ENCODE assay signal across 11 cellular contexts in the genomic region with DNA sequence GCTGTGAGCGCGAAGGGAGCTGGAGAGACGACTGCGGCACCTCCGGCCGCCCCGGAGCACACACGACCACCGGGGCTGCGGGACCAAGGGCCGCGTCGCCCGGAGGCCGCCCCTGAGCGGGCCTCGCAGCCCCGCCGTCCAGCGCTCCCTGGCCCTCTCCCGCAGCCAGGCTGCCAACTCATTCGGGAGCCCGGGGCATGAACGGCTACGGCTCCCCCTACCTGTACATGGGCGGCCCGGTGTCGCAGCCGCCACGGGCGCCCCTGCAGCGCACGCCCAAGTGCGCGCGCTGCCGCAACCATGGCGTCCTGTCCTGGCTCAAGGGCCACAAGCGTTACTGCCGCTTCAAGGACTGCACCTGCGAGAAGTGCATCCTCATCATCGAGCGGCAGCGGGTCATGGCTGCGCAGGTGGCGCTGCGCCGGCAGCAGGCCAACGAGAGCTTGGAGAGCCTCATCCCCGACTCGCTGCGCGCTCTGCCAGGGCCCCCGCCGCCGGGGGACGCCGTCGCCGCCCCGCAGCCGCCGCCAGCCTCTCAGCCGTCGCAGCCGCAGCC. TPM values are rescaled to one million over a fixed set of nuclear protein-coding genes. Genes with fewer than 3 reads are reported as not detected.
A peak's percentile ranks its signal among the peaks of the same experiment; 100 is the strongest.
DNase-seq lines count a peak whose midpoint lies in the region; ATAC-seq and TF ChIP-seq lines count a peak whose summit lies in the region.
"Had no signal": no experiment of that assay in that cellular context is flagged by ENCODE, and none has a peak within 500 bp of the region (broad histone marks: within the 10 kb centered on the region; RNA-seq: fewer than 3 reads in every experiment).

No MANE protein-coding gene starts in this region.

- no peaks in the 10 kb centered on the region for H3K4me1 ChIP-seq in SK-N-SH (ENCODE audit: control insufficient read depth in 1 of 2, insufficient read depth in 2 of 2, low read depth in 1 of 2, low read length in 1 of 2)
- peaks cover 4 to 14% (median 4%) of the 10 kb centered on the region in 3 donors for H3K4me1 ChIP-seq in skeletal muscle tissue (ENCODE audit: control insufficient read depth in 3 of 3, insufficient read depth in 3 of 3, low read length in 3 of 3)

- peak; percentile 31 for DNase-seq in SK-N-SH
- DNase-seq in NCI-H510A (lab: John Stamatoyannopoulos, UW), result peak; percentile 44
- DNase-seq in glutamatergic neuron, result peak; percentile 53
- DNase-seq in posterior cingulate gyrus, result no peak
- no peak for DNase-seq in SHP77 treated with DMSO at 0.1 percent for 48 hours (lab: John Stamatoyannopoulos, UW)
- DNase-seq: effector CD8-positive, alpha-beta T cell; SIG-M5 had no signal

- TF ChIP-seq EP300 in SK-N-SH (IDR thresholded peaks at IDR 0.05; ENCODE audit: borderline replicate concordance in 1 of 2, low read depth in 1 of 2, low read length in 1 of 2), result no peak

- ATAC-seq in SK-N-SH treated with all-trans-retinoic acid at 6 μM for 48 hours, result no peak
- no peak for ATAC-seq in HG03095 (IDR thresholded peaks at IDR 0.05; ENCODE audit: unreplicated experiment)

- H3K27ac ChIP-seq in SK-N-SH (ENCODE audit: low read depth in 2 of 2, low read length in 1 of 2) (no peak overlapping the region), skeletal muscle tissue (ENCODE audit: low read depth, low read length) (peak overlapping the region; percentile 62)
- H3K27ac ChIP-seq: vagina had no signal

- CTCF ChIA-PET in SK-N-SH (lab: Yijun Ruan, JAX), result interaction anchor here (1.1 to 1.8 kb wide), 2 partner anchors 10 to 32 kb away, joined by 3 to 4 read pairs; no protein-coding TSS in a partner anchor

- peaks cover 53% of the 10 kb centered on the region for H3K27me3 Mint-ChIP-seq in glutamatergic neuron (ENCODE audit: unreplicated experiment)

- H3K27me3 ChIP-seq in SK-N-SH (ENCODE audit: insufficient read depth), result peaks cover 86% of the 10 kb centered on the region
- peaks cover 69 to 72% (median 70%) of the 10 kb centered on the region in 3 donors for H3K27me3 ChIP-seq in skeletal muscle tissue (ENCODE audit: control insufficient read depth in 3 of 3, insufficient read depth in 3 of 3, low read length in 3 of 3)

- H3K4me3 ChIP-seq in SK-N-SH (ENCODE audit: low read depth in 2 of 2, low read length in 1 of 2), result no peak overlapping the region
- H3K4me3 ChIP-seq in skeletal muscle tissue (ENCODE audit: low read length in 3 of 3), result peak overlapping the region; percentile 38 to 56 (median 43)

- H2AFZ ChIP-seq in SK-N-SH (ENCODE audit: low read depth), result no peak overlapping the region

- TF ChIP-seq CTCF in SK-N-SH (IDR thresholded peaks at IDR 0.05) (no peak), glutamatergic neuron (IDR thresholded peaks at IDR 0.05; ENCODE audit: partially characterized antibody, unreplicated experiment) (no peak)

- intact Hi-C loops in posterior cingulate gyrus (cut with DNase I), result no loop called here

- peaks cover 13% of the 10 kb centered on the region for H3K9me3 Mint-ChIP-seq in glutamatergic neuron (ENCODE audit: unreplicated experiment)

- H3F3A ChIP-seq in SK-N-SH (replicated peaks; ENCODE audit: insufficient read depth), result no peaks in the 10 kb centered on the region

- POLR2A ChIA-PET in SK-N-SH (lab: Yijun Ruan, JAX), result no interaction called here

- H3K9me2 ChIP-seq in SK-N-SH, result no peaks in the 10 kb centered on the region

- TF ChIP-seq RAD21 in SK-N-SH (IDR thresholded peaks at IDR 0.05; ENCODE audit: low read length), result no peak

- H3K9me3 ChIP-seq in SK-N-SH, result no peaks in the 10 kb centered on the region
- H3K9me3 ChIP-seq in skeletal muscle tissue (ENCODE audit: control insufficient read depth in 3 of 3, low read length in 3 of 3), result peaks cover 0 to 3% (median 0%) of the 10 kb centered on the region in 3 donors
- H3K9me3 ChIP-seq: vagina had no signal

- H3K79me2 ChIP-seq in SK-N-SH (ENCODE audit: insufficient read depth), result no peaks in the 10 kb centered on the region

- no peak overlapping the region for H3K4me2 ChIP-seq in SK-N-SH

- peaks cover 5% of the 10 kb centered on the region for H3K36me3 Mint-ChIP-seq in glutamatergic neuron (ENCODE audit: unreplicated experiment)

- H3K27ac Mint-ChIP-seq in glutamatergic neuron (ENCODE audit: unreplicated experiment), result no peak overlapping the region

- WGBS in SK-N-SH (ENCODE audit: low lambda C conversion rate), result 8% methylated on average over 4 of the region's 66 CpGs

- no peak overlapping the region for H3K9ac ChIP-seq in SK-N-SH
- peak overlapping the region in 1 of 3 donors; percentile 62 for H3K9ac ChIP-seq in skeletal muscle tissue (ENCODE audit: low read depth in 1 of 3, low read length in 3 of 3)

- no peak overlapping the region for H3K4me3 Mint-ChIP-seq in glutamatergic neuron (ENCODE audit: unreplicated experiment)

- no peaks in the 10 kb centered on the region for H4K20me1 ChIP-seq in SK-N-SH (ENCODE audit: insufficient read depth)

- H3K36me3 ChIP-seq in SK-N-SH (replicated peaks in 1 of 2; ENCODE audit: control insufficient read depth in 1 of 2, insufficient read depth in 2 of 2, low read length in 1 of 2) (no peaks in the 10 kb centered on the region), skeletal muscle tissue (ENCODE audit: control insufficient read depth in 3 of 3, insufficient read depth in 3 of 3, low read length in 3 of 3) (no peaks in the 10 kb centered on the region)
- H3K36me3 ChIP-seq: vagina had no signal

- H3K4me1 Mint-ChIP-seq in glutamatergic neuron (ENCODE audit: low read depth, unreplicated experiment), result peaks cover 4% of the 10 kb centered on the region

TF ChIP-seq in SK-N-SH, 30 proteins besides CTCF, POLR2A, EP300 and RAD21 (continues in another document):
- TF ChIP-seq, protein P1, sequence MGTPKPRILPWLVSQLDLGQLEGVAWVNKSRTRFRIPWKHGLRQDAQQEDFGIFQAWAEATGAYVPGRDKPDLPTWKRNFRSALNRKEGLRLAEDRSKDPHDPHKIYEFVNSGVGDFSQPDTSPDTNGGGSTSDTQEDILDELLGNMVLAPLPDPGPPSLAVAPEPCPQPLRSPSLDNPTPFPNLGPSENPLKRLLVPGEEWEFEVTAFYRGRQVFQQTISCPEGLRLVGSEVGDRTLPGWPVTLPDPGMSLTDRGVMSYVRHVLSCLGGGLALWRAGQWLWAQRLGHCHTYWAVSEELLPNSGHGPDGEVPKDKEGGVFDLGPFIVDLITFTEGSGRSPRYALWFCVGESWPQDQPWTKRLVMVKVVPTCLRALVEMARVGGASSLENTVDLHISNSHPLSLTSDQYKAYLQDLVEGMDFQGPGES (IDR thresholded peaks at IDR 0.05; ENCODE audit: low read depth, low read length), result no peak
- TF ChIP-seq GATA2 (CRISPR knock-in tag; IDR thresholded peaks at IDR 0.05), result no peak
- no peak for TF ChIP-seq FOXJ3 (CRISPR knock-in tag; IDR thresholded peaks at IDR 0.05)
- no peak for TF ChIP-seq ZBTB33 (IDR thresholded peaks at IDR 0.05; ENCODE audit: borderline replicate concordance, low read depth)

TF ChIP-seq in SK-N-SH treated with all-trans-retinoic acid at 6 μM for 48 hours, 23 proteins besides CTCF, POLR2A, EP300 and RAD21:
- TF ChIP-seq ZFP30 (CRISPR knock-in tag; IDR thresholded peaks at IDR 0.05) (no peak), SNAI2 (CRISPR knock-in tag; IDR thresholded peaks at IDR 0.05) (no peak), TOX (CRISPR knock-in tag; IDR thresholded peaks at IDR 0.05; ENCODE audit: borderline replicate concordance) (no peak), ZC3H10 (CRISPR knock-in tag; IDR thresholded peaks at IDR 0.05) (no peak), TCF4 (CRISPR knock-in tag; IDR thresholded peaks at IDR 0.05; ENCODE audit: borderline replicate concordance) (no peak)
- TF ChIP-seq, protein P2, sequence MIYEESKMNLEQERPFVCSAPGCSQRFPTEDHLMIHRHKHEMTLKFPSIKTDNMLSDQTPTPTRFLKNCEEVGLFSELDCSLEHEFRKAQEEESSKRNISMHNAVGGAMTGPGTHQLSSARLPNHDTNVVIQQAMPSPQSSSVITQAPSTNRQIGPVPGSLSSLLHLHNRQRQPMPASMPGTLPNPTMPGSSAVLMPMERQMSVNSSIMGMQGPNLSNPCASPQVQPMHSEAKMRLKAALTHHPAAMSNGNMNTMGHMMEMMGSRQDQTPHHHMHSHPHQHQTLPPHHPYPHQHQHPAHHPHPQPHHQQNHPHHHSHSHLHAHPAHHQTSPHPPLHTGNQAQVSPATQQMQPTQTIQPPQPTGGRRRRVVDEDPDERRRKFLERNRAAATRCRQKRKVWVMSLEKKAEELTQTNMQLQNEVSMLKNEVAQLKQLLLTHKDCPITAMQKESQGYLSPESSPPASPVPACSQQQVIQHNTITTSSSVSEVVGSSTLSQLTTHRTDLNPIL (CRISPR knock-in tag; IDR thresholded peaks at IDR 0.05; ENCODE audit: low read depth), result no peak
TF ChIP-seq in SK-N-SH treated with all-trans-retinoic acid at 6 μM for 48 hours: peak in this region for 0.

RNA-seq across cellular contexts. Expression of gene DMRT3, which starts 0.4 kb away (rescaled TPM):
- not detected in 2 replicates for polyA plus RNA-seq in SK-N-SH (2012; rRNA removed)
- polyA plus RNA-seq in SK-N-SH (2012; cell fraction: cytosol; rRNA removed), result not detected in 2 replicates
- not detected in 2 replicates for polyA plus RNA-seq in SK-N-SH (2012; cell fraction: nucleus; rRNA removed)
- total RNA-seq in glutamatergic neuron (ENCODE audit: unreplicated experiment) (1.7 TPM), skeletal muscle tissue (under 0.01 TPM)
- total RNA-seq: vagina had no signal

Comparison
In these comparisons a context has a peak if more than half of its experiments do, and no peak if none do; other contexts are left out.
1. DNase-seq: peak in SK-N-SH (single experiment), NCI-H510A (single experiment) and glutamatergic neuron (single experiment); none in posterior cingulate gyrus (0 of 10) and SHP77 treated with DMSO at 0.1 percent for 48 hours (single experiment).
2. H3K4me3 ChIP-seq: peak in skeletal muscle tissue (3 of 3); none in SK-N-SH (0 of 2).